Comparison of ENCODE assay signal across 15 cellular contexts in genomic region chr2:237412646-237413292, GRCh38. TPM values are rescaled to one million over a fixed set of nuclear protein-coding genes. Genes with fewer than 3 reads are reported as not detected.
A peak's percentile ranks its signal among the peaks of the same experiment; 100 is the strongest.
DNase-seq lines count a peak whose midpoint lies in the region; TF ChIP-seq lines count a peak whose summit lies in the region.
"Had no signal": no experiment of that assay in that cellular context is flagged by ENCODE, and none has a peak within 500 bp of the region (broad histone marks: within the 10 kb centered on the region; RNA-seq: fewer than 3 reads in every experiment).

No MANE protein-coding gene starts in this region.

- WGBS in lower leg skin, 2 donors: 46 to 63% methylated on average over 14 of the region's 14 CpGs

- intact Hi-C loops in colonic mucosa (cut with DNase I) (loop anchor here (5.0 kb wide), 1 partner anchor 250 kb away; no protein-coding TSS in a partner anchor), lower leg skin (cut with DNase I; ENCODE audit: low total_unique reads) (no loop called here)

- TF ChIP-seq CTCF in colonic mucosa (IDR thresholded peaks at IDR 0.05): no peak
- no peak for TF ChIP-seq CTCF in lower leg skin (IDR thresholded peaks at IDR 0.05)
- no peak for TF ChIP-seq CTCF in GM20000 (IDR thresholded peaks at IDR 0.05; ENCODE audit: extremely low read depth, missing control alignments)

- no peaks in the 10 kb centered on the region for H3K27me3 ChIP-seq in colonic mucosa
- H3K27me3 ChIP-seq: BLaER1 had no signal

- H3K4me3 ChIP-seq in colonic mucosa (peak overlapping the region; percentile 24), lower leg skin (ENCODE audit: low read depth, poor library complexity, severe bottlenecking) (peak overlapping the region; percentile 42), skin epidermis (peak overlapping the region; percentile 27 to 41 (median 36))
- H3K4me3 ChIP-seq: BLaER1 had no signal

- TF ChIP-seq POLR2A in lower leg skin (IDR thresholded peaks at IDR 0.05): no peak

- H3K36me3 ChIP-seq in colonic mucosa: no peaks in the 10 kb centered on the region
- H3K36me3 ChIP-seq: BLaER1 had no signal

- H3K9ac ChIP-seq in colonic mucosa (ENCODE audit: low read depth in 2 of 2, low read length in 2 of 2): peak overlapping the region; percentile 30 to 44
- H3K9ac ChIP-seq: BLaER1 had no signal

- no peaks in the 10 kb centered on the region for H3K4me1 ChIP-seq in colonic mucosa
- H3K4me1 ChIP-seq: BLaER1 had no signal

- peak; percentile 47 for DNase-seq in EH (ENCODE audit: low read depth)
- no peak for DNase-seq in colonic mucosa
- DNase-seq in lower leg skin (ENCODE audit: low spot score in 2 of 2): no peak
- no peak for DNase-seq in GM20000 (ENCODE audit: low spot score)
- DNase-seq in hippocampal formation (lab: John Stamatoyannopoulos, UW): no peak
- no peak for DNase-seq in activated CD4-positive, alpha-beta T cell treated with anti-CD3 and anti-CD28 coated beads for 48 hours
- DNase-seq in SKM-1 (lab: John Stamatoyannopoulos, UW; ENCODE audit: unreplicated experiment): no peak
- DNase-seq: activated naive CD8-positive, alpha-beta T cell treated with anti-CD3 and anti-CD28 coated beads, Interleukin-2, amount 10 ng/mL, durations not matched to agents 7 days and 5 days; endodermal cell; GOT3; NCI-H2081; stimulated activated CD4-positive, alpha-beta T cell treated with anti-CD3 and anti-CD28 coated beads, Interleukin-4, amount 100 ng/mL, for 1 hour; T-helper 17 cell had no signal

- H3K27ac ChIP-seq in colonic mucosa: peak overlapping the region; percentile 57
- H3K27ac ChIP-seq in skin epidermis: peak overlapping the region in 20 of 21 experiments; percentile 58 to 90 (median 74)
- H3K27ac ChIP-seq: BLaER1 had no signal

- no peaks in the 10 kb centered on the region for H3K9me3 ChIP-seq in colonic mucosa
- H3K9me3 ChIP-seq: BLaER1 had no signal

RNA-seq across cellular contexts. Expression of gene COL6A3, which starts 1.2 kb away (rescaled TPM):
- total RNA-seq in colonic mucosa: 10 to 100 TPM; 28.4 to 80.9 TPM
- 100 to 1,000 TPM in 1 of 4 donors, 10 to 100 TPM in 3; 43.1 to 204 (median 62.4) TPM for total RNA-seq in lower leg skin
